21 cellular contexts compared by ENCODE assay signal in genomic region chr12:132228535-132229422, GRCh38.
"Had no signal": no experiment of that assay in that cellular context is flagged by ENCODE, and none has a peak within 500 bp of the region (broad histone marks: within the 10 kb centered on the region; RNA-seq: fewer than 3 reads in every experiment).

No MANE protein-coding gene starts in this region.

- H3K9me3 ChIP-seq: colonic mucosa, esophagus squamous epithelium, mucosa of descending colon, psoas muscle, right atrium auricular region, testis, tibial nerve, upper lobe of right lung, vagina had no signal

- H3K4me1 ChIP-seq: colonic mucosa, esophagus squamous epithelium, parathyroid adenoma, psoas muscle, right atrium auricular region, testis, tibial nerve, upper lobe of right lung, vagina had no signal

- H2AFZ ChIP-seq: hepatocyte, parathyroid adenoma had no signal

- DNase-seq: colonic mucosa; dermis blood vessel endothelial cell; esophagus squamous epithelium; foreskin fibroblast; left colon; mammary epithelial cell; psoas muscle; stimulated activated CD4-positive, alpha-beta T cell treated with anti-CD3 and anti-CD28 coated beads, Interleukin-15, amount 100 ng/mL, for 24 hours; stimulated activated CD4-positive, alpha-beta T cell treated with anti-CD3 and anti-CD28 coated beads, Interleukin-1b, Interleukin-23, amount 100 ng/mL, for 48 hours; stimulated activated CD4-positive, alpha-beta T cell treated with anti-CD3 and anti-CD28 coated beads, Interleukin-4, amount 100 ng/mL, for 24 hours; stimulated activated naive CD8-positive, alpha-beta T cell treated with anti-CD3 and anti-CD28 coated beads, Interleukin-15, amount 100 ng/mL, for 72 hours; testis; upper lobe of right lung had no signal

- H3K4me2 ChIP-seq: hepatocyte had no signal

- H3K36me3 ChIP-seq: colonic mucosa, esophagus squamous epithelium, right atrium auricular region, tibial nerve, upper lobe of right lung, vagina had no signal

- H3K9ac ChIP-seq: parathyroid adenoma had no signal

- H3K4me3 ChIP-seq: colonic mucosa, esophagus squamous epithelium, hepatocyte, mucosa of descending colon, psoas muscle, right atrium auricular region, testis, tibial nerve, upper lobe of right lung, vagina had no signal

- H3K27ac ChIP-seq: colonic mucosa, esophagus squamous epithelium, hepatocyte, parathyroid adenoma, psoas muscle, right atrium auricular region, testis, tibial nerve, upper lobe of right lung, vagina had no signal

- ATAC-seq: left colon; mucosa of descending colon; naive thymus-derived CD8-positive, alpha-beta T cell; psoas muscle; stimulated activated memory B cell treated with anti-CD40 and anti-IgM and Interleukin-4, amounts not matched to agents 10 μg/mL and 1 μg/mL and 100 μg/mL, for 72 hours; stimulated activated naive CD8-positive, alpha-beta T cell treated with anti-CD3 and anti-CD28 coated beads, Interleukin-15, amount 100 ng/mL, for 72 hours; upper lobe of right lung had no signal

- H3K27me3 ChIP-seq: colonic mucosa, right atrium auricular region, testis, vagina had no signal

- H3K79me2 ChIP-seq: hepatocyte, parathyroid adenoma had no signal
